1 cellular context compared by ENCODE assay signal in the genomic region with DNA sequence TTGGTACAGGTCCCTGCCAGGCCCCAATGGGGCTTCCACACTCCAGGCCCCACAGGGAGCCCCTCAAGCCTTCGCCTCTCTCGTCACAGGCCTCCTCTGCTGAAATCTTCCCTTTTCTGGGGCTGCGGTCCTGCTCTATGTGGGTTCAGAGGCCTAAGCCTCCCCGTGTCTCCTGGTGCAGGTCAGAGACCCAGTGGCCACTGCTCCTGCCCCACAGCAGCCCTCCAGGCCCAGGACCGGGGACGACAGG.
TF ChIP-seq lines count a peak whose summit lies in the region.

No MANE protein-coding gene starts in this region.

TF ChIP-seq in GM12878, 131 proteins besides CTCF, POLR2A, EP300 and RAD21:
- TF ChIP-seq HDGF (IDR thresholded peaks at IDR 0.05) (peak; percentile 71; the same call in 1 of the 2 replicates), SMARCA5 (IDR thresholded peaks at IDR 0.05) (peak; percentile 79; the same call in 1 of the 2 replicates), HDAC6 (IDR thresholded peaks at IDR 0.05; ENCODE audit: unreplicated experiment) (no peak)
